Comparison of ENCODE assay signal across 23 cellular contexts in genomic region chr11:69818243-69819108, GRCh38. TPM values are rescaled to one million over a fixed set of nuclear protein-coding genes. Genes with fewer than 3 reads are reported as not detected.
A peak's percentile ranks its signal among the peaks of the same experiment; 100 is the strongest.
DNase-seq lines count a peak whose midpoint lies in the region; ATAC-seq, FAIRE-seq and TF ChIP-seq lines count a peak whose summit lies in the region.
"Had no signal": no experiment of that assay in that cellular context is flagged by ENCODE, and none has a peak within 500 bp of the region (broad histone marks: within the 10 kb centered on the region; RNA-seq: fewer than 3 reads in every experiment).

No MANE protein-coding gene starts in this region.

- FAIRE-seq in HepG2 (lab: Jason Lieb, UNC), result no peak
- FAIRE-seq: kidney had no signal

- H3K4me3 ChIP-seq in cardiac muscle cell (peak overlapping the region; percentile 28), Panc1 (ENCODE audit: low read depth in 2 of 2, low read length in 2 of 2) (peak overlapping the region; percentile 38 to 46; a peak in 3 of 4 replicates), iPS-18a (ENCODE audit: low read length) (peak overlapping the region; percentile 33), HepG2 (replicated peaks in 1 of 3; ENCODE audit: insufficient read depth in 1 of 3, low read depth in 2 of 3, low read length in 3 of 3) (no peak overlapping the region)
- H3K4me3 ChIP-seq: adrenal gland, thyroid gland had no signal

- DNase-seq in cardiac muscle cell (ENCODE audit: low read depth in 1 of 2, low spot score in 1 of 2), result no peak
- no peak for DNase-seq in left cardiac atrium
- DNase-seq in Panc1 (ENCODE audit: low read depth, low spot score), result no peak
- DNase-seq in HK-2 (ENCODE audit: unreplicated experiment), result no peak
- DNase-seq in iPS-NIHi11 (ENCODE audit: low spot score), result no peak
- DNase-seq in HepG2 (ENCODE audit: low spot score), result no peak
- no peak for DNase-seq in NCI-H1930 (lab: John Stamatoyannopoulos, UW)
- DNase-seq: ACHN; adrenal gland; cerebellar nuclear complex; DND-41; midbrain; NCI-H2081 treated with DMSO at 0.1 percent for 48 hours; NCI-H526 treated with DMSO at 0.1 percent for 48 hours; stimulated activated naive CD4-positive, alpha-beta T cell; thyroid gland had no signal

- H3K4me2 ChIP-seq in HepG2 (ENCODE audit: low read depth, low read length), result no peak overlapping the region

- TF ChIP-seq EP300 in HepG2 (IDR thresholded peaks at IDR 0.05; ENCODE audit: low read depth in 2 of 2, low read length in 2 of 2) (no peak), HepG2 (CRISPR knock-in tag; IDR thresholded peaks at IDR 0.05; ENCODE audit: borderline replicate concordance) (no peak)

- H3K9ac ChIP-seq in iPS-18a (ENCODE audit: low read length), result no peak overlapping the region
- H3K9ac ChIP-seq in HepG2 (ENCODE audit: insufficient read depth, low read depth, low read length), result no peak overlapping the region

- TF ChIP-seq CTCF in cardiac muscle cell (IDR thresholded peaks at IDR 0.05; ENCODE audit: low read depth, low read length) (no peak), Panc1 (IDR thresholded peaks at IDR 0.05) (no peak), HepG2 (CRISPR knock-in tag; IDR thresholded peaks at IDR 0.05) (no peak)

- in situ Hi-C loops in Panc1 (cut with HindIII; ENCODE audit: low pct_unique_long_range_greater_than_20kb, low sequenced_read_pairs) (no loop called here), HepG2 (cut with HindIII; ENCODE audit: extremely low pct_ligation_motif_present, low pct_unique_long_range_greater_than_20kb) (no loop called here)

- TF ChIP-seq POLR2A in HepG2 (IDR thresholded peaks at IDR 0.05; ENCODE audit: insufficient read depth in 1 of 2, low read depth in 2 of 2, low read length in 2 of 2), result no peak

- H3K36me3 ChIP-seq in cardiac muscle cell (no peaks in the 10 kb centered on the region), Panc1 (ENCODE audit: control insufficient read depth, insufficient read depth, low read length) (no peaks in the 10 kb centered on the region), iPS-18a (ENCODE audit: control insufficient read depth, low read depth, low read length) (no peaks in the 10 kb centered on the region), HepG2 (replicated peaks in 1 of 2; ENCODE audit: control insufficient read depth in 1 of 2, insufficient read depth in 2 of 2, low read length in 2 of 2) (no peaks in the 10 kb centered on the region)
- H3K36me3 ChIP-seq: adrenal gland, neutrophil, thyroid gland had no signal

- H3K27me3 ChIP-seq in cardiac muscle cell (peaks cover 80% of the 10 kb centered on the region), Panc1 (ENCODE audit: control insufficient read depth, insufficient read depth, low read length) (peaks cover 20% of the 10 kb centered on the region), iPS-18a (ENCODE audit: control insufficient read depth, insufficient read depth, low read length) (peaks cover 97% of the 10 kb centered on the region), HepG2 (ENCODE audit: control insufficient read depth in 1 of 2, insufficient read depth in 2 of 2, low read length in 2 of 2) (peaks cover 17 to 58% of the 10 kb centered on the region in 2 experiments; a peak in 4 of 5 replicates)

- CTCF ChIA-PET in Panc1 (lab: Charles Lee) (interaction anchor here (0.7 kb wide), 1 partner anchor 55 kb away, joined by 4 read pairs; no protein-coding TSS in a partner anchor), HepG2 (lab: Yijun Ruan, JAX; ENCODE audit: low intra/inter-chr PET ratio, low total read pairs) (no interaction called here)

- no peak for TF ChIP-seq RAD21 in HepG2 (CRISPR knock-in tag; IDR thresholded peaks at IDR 0.05)

- 16% methylated on average over 37 of the region's 98 CpGs for WGBS in HepG2 (ENCODE audit: low lambda C conversion rate)

- no peak overlapping the region for H2AFZ ChIP-seq in HepG2 (ENCODE audit: low read length)

- ATAC-seq in left cardiac atrium (no peak), Panc1 (peak; percentile 33), HepG2 (no peak)

- BruUV-seq in Panc1 (replicated peaks; lab: Mats Ljungman, UMichigan) (no TSS peak), HepG2 (replicated peaks; lab: Mats Ljungman, UMichigan) (no TSS peak)

- H3K4me1 ChIP-seq in cardiac muscle cell (ENCODE audit: low read depth) (peaks cover 9% of the 10 kb centered on the region), Panc1 (ENCODE audit: control insufficient read depth, insufficient read depth, low read length) (peaks cover 5% of the 10 kb centered on the region), iPS-18a (ENCODE audit: control insufficient read depth, low read depth, low read length) (no peaks in the 10 kb centered on the region), HepG2 (ENCODE audit: insufficient read depth, low read length) (no peaks in the 10 kb centered on the region)
- H3K4me1 ChIP-seq: adrenal gland, thyroid gland had no signal

- intact Hi-C loops in left cardiac atrium (cut with DNase I), result loop anchor here in 1 of 2 donors (10.0 kb wide), 1 partner anchor 124 kb away; no protein-coding TSS in a partner anchor
- intact Hi-C loops in Panc1 (cut with micrococcal nuclease; ENCODE audit: unreplicated experiment), result no loop called here
- intact Hi-C loops in HepG2 (cut with micrococcal nuclease; ENCODE audit: unreplicated experiment), result no loop called here

- no peak overlapping the region for H3K27ac ChIP-seq in cardiac muscle cell
- H3K27ac ChIP-seq in Panc1 (ENCODE audit: low read length), result no peak overlapping the region
- H3K27ac ChIP-seq in iPS-18a (ENCODE audit: low read length), result no peak overlapping the region
- no peak overlapping the region for H3K27ac ChIP-seq in HepG2 (ENCODE audit: extremely low read length, insufficient read depth, low read length)
- H3K27ac ChIP-seq: adrenal gland, HL-60, neutrophil, thyroid gland had no signal

- no peaks in the 10 kb centered on the region for H4K20me1 ChIP-seq in HepG2 (ENCODE audit: insufficient read depth, low read length)

- no peaks in the 10 kb centered on the region for H3K79me2 ChIP-seq in HepG2 (ENCODE audit: insufficient read depth, low read length)

- POLR2A ChIA-PET in Panc1 (lab: Charles Lee) (interaction anchor here (0.7 kb wide), 1 partner anchor 1294 kb away, joined by 3 read pairs; no protein-coding TSS in a partner anchor), HepG2 (lab: Yijun Ruan, JAX) (no interaction called here)

- H3K9me3 ChIP-seq in cardiac muscle cell (ENCODE audit: low read depth) (no peaks in the 10 kb centered on the region), Panc1 (ENCODE audit: control insufficient read depth, insufficient read depth, low read depth, low read length) (no peaks in the 10 kb centered on the region), iPS-18a (ENCODE audit: control insufficient read depth, low read depth, low read length) (no peaks in the 10 kb centered on the region), HepG2 (ENCODE audit: low read length) (no peaks in the 10 kb centered on the region)
- H3K9me3 ChIP-seq: adrenal gland, neutrophil, thyroid gland had no signal

RNA-seq across cellular contexts. Expression of gene FGF3, which starts 0.7 kb away (rescaled TPM):
- 0.77 TPM in 1 of 2 replicates, not detected in the other for total RNA-seq in cardiac muscle cell
- not detected in 2 replicates for polyA plus RNA-seq in cardiac muscle cell
- total RNA-seq in left cardiac atrium, result not detected
- not detected for total RNA-seq in Panc1 (2021; ENCODE audit: unreplicated experiment)
- not detected for polyA plus RNA-seq in Panc1 (2012; ENCODE audit: insufficient read length)
- not detected in 2 replicates for total RNA-seq in HepG2 (2016; rRNA removed; fragmentation: Illumina TruSeq; extraction: Trizol)
- total RNA-seq in HepG2 (2016; cell fraction: cytosol; rRNA removed; fragmentation: Illumina TruSeq; extraction: Trizol; ENCODE audit: low read depth), result not detected in 2 replicates
- total RNA-seq in HepG2 (2016; cell fraction: insoluble cytoplasmic fraction; rRNA removed; fragmentation: Illumina TruSeq; extraction: Trizol), result not detected in 2 replicates
- not detected in 2 replicates for total RNA-seq in HepG2 (2016; cell fraction: membrane; rRNA removed; fragmentation: Illumina TruSeq; extraction: Trizol)
- total RNA-seq in HepG2 (2016; cell fraction: nucleus; rRNA removed; fragmentation: Illumina TruSeq; extraction: Trizol), result not detected in 2 replicates
- not detected in 2 replicates for polyA plus RNA-seq in HepG2 (2011; rRNA removed)
- not detected in 2 replicates for polyA plus RNA-seq in HepG2 (2011; cell fraction: cytosol; rRNA removed)
- not detected in 2 replicates for polyA plus RNA-seq in HepG2 (2011; cell fraction: nucleus; rRNA removed)
- not detected in 2 replicates for polyA plus RNA-seq in HepG2 (2012)
- not detected in 2 replicates for polyA plus RNA-seq in HepG2 (2016; cell fraction: cytosol; fragmentation: Illumina TruSeq; extraction: Trizol; ENCODE audit: low read depth)
- not detected in 2 replicates for polyA plus RNA-seq in HepG2 (2016; cell fraction: insoluble cytoplasmic fraction; fragmentation: Illumina TruSeq; extraction: Trizol; ENCODE audit: low read depth)
- not detected in 2 replicates for polyA plus RNA-seq in HepG2 (2016; cell fraction: membrane; fragmentation: Illumina TruSeq; extraction: Trizol; ENCODE audit: low read depth)
- polyA plus RNA-seq in HepG2 (2016; cell fraction: nucleus; fragmentation: Illumina TruSeq; extraction: Trizol; ENCODE audit: insufficient read depth, low read depth), result not detected in 2 replicates
- polyA minus RNA-seq in HepG2 (2011; rRNA and poly(A)+ RNA removed; ENCODE audit: low replicate concordance), result not detected in 2 replicates
- polyA minus RNA-seq in HepG2 (2011; cell fraction: cytosol; rRNA and poly(A)+ RNA removed), result not detected in 2 replicates
- not detected in 2 replicates for polyA minus RNA-seq in HepG2 (2011; cell fraction: nucleus; rRNA and poly(A)+ RNA removed)
- total RNA-seq: adrenal gland; CD4-positive, CD25-positive, alpha-beta regulatory T cell; fibroblast of lung; kidney; renal cortical epithelial cell; thyroid gland had no signal
- polyA plus RNA-seq: adrenal gland; CD4-positive, CD25-positive, alpha-beta regulatory T cell; fibroblast of lung had no signal

RNA-seq across cellular contexts. Expression of gene FGF4, which starts 43.3 kb away (rescaled TPM):
- total RNA-seq in cardiac muscle cell, result not detected in 2 replicates
- polyA plus RNA-seq in cardiac muscle cell, result not detected in 2 replicates
- not detected for total RNA-seq in left cardiac atrium
- total RNA-seq in Panc1 (2021; ENCODE audit: unreplicated experiment), result not detected
- polyA plus RNA-seq in Panc1 (2012; ENCODE audit: insufficient read length), result not detected
- not detected in 2 replicates for total RNA-seq in HepG2 (2016; rRNA removed; fragmentation: Illumina TruSeq; extraction: Trizol)
- total RNA-seq in HepG2 (2016; cell fraction: cytosol; rRNA removed; fragmentation: Illumina TruSeq; extraction: Trizol; ENCODE audit: low read depth), result not detected in 2 replicates
- not detected in 2 replicates for total RNA-seq in HepG2 (2016; cell fraction: insoluble cytoplasmic fraction; rRNA removed; fragmentation: Illumina TruSeq; extraction: Trizol)
- not detected in 2 replicates for total RNA-seq in HepG2 (2016; cell fraction: membrane; rRNA removed; fragmentation: Illumina TruSeq; extraction: Trizol)
- not detected in 2 replicates for total RNA-seq in HepG2 (2016; cell fraction: nucleus; rRNA removed; fragmentation: Illumina TruSeq; extraction: Trizol)
- not detected in 2 replicates for polyA plus RNA-seq in HepG2 (2011; rRNA removed)
- not detected in 2 replicates for polyA plus RNA-seq in HepG2 (2011; cell fraction: cytosol; rRNA removed)
- not detected in 2 replicates for polyA plus RNA-seq in HepG2 (2011; cell fraction: nucleus; rRNA removed)
- polyA plus RNA-seq in HepG2 (2012), result not detected in 2 replicates
- not detected in 2 replicates for polyA plus RNA-seq in HepG2 (2016; cell fraction: cytosol; fragmentation: Illumina TruSeq; extraction: Trizol; ENCODE audit: low read depth)
- polyA plus RNA-seq in HepG2 (2016; cell fraction: insoluble cytoplasmic fraction; fragmentation: Illumina TruSeq; extraction: Trizol; ENCODE audit: low read depth), result not detected in 2 replicates
- polyA plus RNA-seq in HepG2 (2016; cell fraction: membrane; fragmentation: Illumina TruSeq; extraction: Trizol; ENCODE audit: low read depth), result not detected in 2 replicates
- not detected in 2 replicates for polyA plus RNA-seq in HepG2 (2016; cell fraction: nucleus; fragmentation: Illumina TruSeq; extraction: Trizol; ENCODE audit: insufficient read depth, low read depth)
- polyA minus RNA-seq in HepG2 (2011; rRNA and poly(A)+ RNA removed; ENCODE audit: low replicate concordance), result not detected in 2 replicates
- polyA minus RNA-seq in HepG2 (2011; cell fraction: cytosol; rRNA and poly(A)+ RNA removed), result not detected in 2 replicates
- polyA minus RNA-seq in HepG2 (2011; cell fraction: nucleus; rRNA and poly(A)+ RNA removed), result not detected in 2 replicates
- total RNA-seq: adrenal gland; CD4-positive, CD25-positive, alpha-beta regulatory T cell; fibroblast of lung; kidney; renal cortical epithelial cell; thyroid gland had no signal
- polyA plus RNA-seq: adrenal gland; CD4-positive, CD25-positive, alpha-beta regulatory T cell; fibroblast of lung had no signal

Comparison
In these comparisons a context has a peak if more than half of its experiments do, and no peak if none do; other contexts are left out.
1. H3K4me3 ChIP-seq: peak in cardiac muscle cell (single experiment), Panc1 (2 of 2) and iPS-18a (single experiment); none in HepG2 (0 of 3).